Comparison of ENCODE assay signal across 1 cellular context in the genomic region with DNA sequence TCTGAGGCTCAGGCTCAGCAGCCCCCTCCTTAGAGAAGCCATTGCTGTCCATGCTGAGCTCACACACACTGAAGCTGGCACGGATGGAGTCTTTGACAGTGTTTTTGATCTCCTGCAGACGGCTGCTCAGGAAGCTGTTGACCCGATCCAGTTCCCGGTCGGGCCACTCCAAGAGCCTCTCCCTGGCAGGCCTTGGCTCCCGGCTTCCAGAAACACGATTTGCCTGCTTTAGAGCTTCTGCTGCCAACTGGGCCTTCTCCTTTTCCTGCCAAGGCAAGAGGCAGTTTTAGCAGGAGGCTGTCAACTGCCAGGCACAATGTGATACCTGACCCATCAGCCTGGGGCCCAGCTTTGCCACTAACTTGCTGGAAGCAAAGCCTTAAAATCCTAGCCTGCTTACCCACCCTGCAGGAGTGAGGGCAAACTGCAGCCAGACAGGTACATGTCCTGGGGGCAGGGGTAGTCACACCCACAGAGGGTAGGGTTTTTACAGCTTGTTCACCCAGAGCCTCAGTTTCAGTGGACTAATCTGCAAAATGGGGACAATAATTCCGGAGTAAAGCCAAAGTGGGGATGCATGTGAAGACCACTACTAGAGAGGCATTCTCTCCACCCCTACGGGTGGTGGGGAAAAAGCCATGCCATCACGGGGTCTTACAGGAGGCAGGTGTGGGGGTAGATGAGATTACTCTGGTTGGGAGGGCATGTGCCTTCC.
A peak's percentile ranks its signal among the peaks of the same experiment; 100 is the strongest.
TF ChIP-seq lines count a peak whose summit lies in the region.

No MANE protein-coding gene starts in this region.

TF ChIP-seq in K562, 482 proteins besides CTCF, POLR2A, EP300 and RAD21:
- peak; percentile 24; the same call in 1 of the 2 replicates for TF ChIP-seq BCOR (IDR thresholded peaks at IDR 0.05)
- peak; percentile 50 for TF ChIP-seq RBM25 (IDR thresholded peaks at IDR 0.05; ENCODE audit: low read depth, low read length, severe bottlenecking)
- TF ChIP-seq TBP (optimal IDR thresholded peaks at IDR 0.05; ENCODE audit: low read depth, low read length): no peak
